ENCODE assay signal across 7 cellular contexts in the genomic region with DNA sequence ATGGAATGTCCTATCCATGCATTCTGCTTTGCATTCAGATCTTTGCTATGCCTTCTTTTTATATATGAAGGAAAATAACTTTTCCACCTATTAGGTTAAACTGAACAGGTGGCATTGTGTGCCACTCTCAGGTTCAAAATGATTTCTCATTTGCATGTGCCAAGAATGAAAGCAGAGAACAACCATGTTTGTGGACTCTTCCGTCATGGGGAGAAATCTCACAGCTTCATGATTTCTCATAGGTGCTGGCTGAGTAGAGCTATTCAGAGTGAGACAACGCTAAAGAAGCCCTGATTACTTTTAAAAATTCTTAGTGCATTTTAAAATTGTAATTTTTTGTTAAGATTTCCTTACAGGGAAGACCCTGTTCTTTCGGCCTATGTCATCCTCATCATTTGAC.
"Had no signal": no experiment of that assay in that cellular context is flagged by ENCODE, and none has a peak within 500 bp of the region (broad histone marks: within the 10 kb centered on the region; RNA-seq: fewer than 3 reads in every experiment).

No MANE protein-coding gene starts in this region.

- H3K4me1 Mint-ChIP-seq: IgD-negative memory B cell had no signal

- ATAC-seq: HepG2, K562 had no signal

- FAIRE-seq: HepG2, HTR-8/SVneo, K562 had no signal

- H3K4me3 ChIP-seq: K562 had no signal

- H3K27ac ChIP-seq: HL-60 had no signal

- H3K36me3 Mint-ChIP-seq: IgD-negative memory B cell had no signal

- H3K27ac Mint-ChIP-seq: IgD-negative memory B cell had no signal

- H3K4me3 Mint-ChIP-seq: IgD-negative memory B cell had no signal

- DNase-seq: IMR-90, KBM-7 had no signal
